1 cellular context compared by ENCODE assay signal in the genomic region with DNA sequence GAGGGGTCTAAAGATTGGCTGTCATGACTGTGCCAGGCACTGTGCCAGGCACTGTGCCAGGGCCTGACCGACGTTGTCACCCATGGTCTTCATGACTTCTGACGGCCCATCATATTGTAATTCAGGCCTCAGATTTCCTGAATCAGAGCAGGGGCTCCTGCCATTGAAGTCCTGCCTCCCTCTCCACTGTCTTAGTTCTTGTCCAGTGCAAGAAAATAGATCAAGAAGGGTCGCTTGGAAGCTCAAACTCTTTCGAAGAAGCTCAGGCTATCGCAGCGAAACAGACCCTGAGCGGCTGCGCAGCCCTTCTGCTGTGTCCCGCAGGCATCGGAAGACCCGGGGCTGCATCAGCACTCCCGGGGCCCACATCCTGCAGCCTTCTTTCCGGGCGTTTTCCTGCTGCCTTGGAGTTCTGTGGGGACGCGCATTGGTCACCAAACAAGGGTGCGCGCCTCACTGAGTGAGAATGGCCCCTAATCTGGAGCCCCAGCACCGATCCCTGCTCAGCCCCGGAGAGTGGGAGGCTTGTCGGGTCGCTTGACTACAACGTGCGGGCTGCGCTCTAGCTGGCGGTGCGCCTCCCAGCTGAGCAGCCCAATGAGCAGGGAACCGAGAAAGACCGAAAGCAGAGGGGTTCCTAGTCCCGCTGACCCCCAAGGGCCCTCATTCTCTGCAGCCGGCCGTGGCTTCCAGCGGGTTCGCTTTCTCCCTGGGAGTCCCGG. TPM values are rescaled to one million over a fixed set of nuclear protein-coding genes. Genes with fewer than 3 reads are reported as not detected.
"Had no signal": no experiment of that assay in that cellular context is flagged by ENCODE, and none has a peak within 500 bp of the region (broad histone marks: within the 10 kb centered on the region; RNA-seq: fewer than 3 reads in every experiment).

No MANE protein-coding gene starts in this region.

RNA-seq across cellular contexts. Expression of a gene that starts 49.6 kb away (rescaled TPM):
- total RNA-seq: activated T-helper 2 cell treated with anti-CD3 and anti-CD28 coated beads, Interferon-gamma antibody, Interleukin-2, Interleukin-4, amounts not matched to agents 10 μg/mL and 5 μg/mL and 100 μg/mL, durations not matched to agents 14 hours and 24 hours and 36 hours had no signal
